In genomic region chr1:154953611-154954038, GRCh38 we compare ENCODE assay signal across 11 cellular contexts. TPM values are rescaled to one million over a fixed set of nuclear protein-coding genes. Genes with fewer than 3 reads are reported as not detected.
DNase-seq lines count a peak whose midpoint lies in the region; ATAC-seq and TF ChIP-seq lines count a peak whose summit lies in the region.
"Had no signal": no experiment of that assay in that cellular context is flagged by ENCODE, and none has a peak within 500 bp of the region (broad histone marks: within the 10 kb centered on the region; RNA-seq: fewer than 3 reads in every experiment).

No MANE protein-coding gene starts in this region.

- TF ChIP-seq POLR2A in Raji (IDR thresholded peaks at IDR 0.05; ENCODE audit: insufficient read depth, low read depth, low read length), result peak; percentile 49; the same call in 1 of the 2 replicates

- peak overlapping the region; percentile 55 to 61 (median 59) for H3K9ac ChIP-seq in skeletal muscle tissue (ENCODE audit: low read depth in 1 of 3, low read length in 3 of 3)

- H3K27me3 ChIP-seq in skeletal muscle tissue (ENCODE audit: control insufficient read depth in 3 of 3, insufficient read depth in 3 of 3, low read length in 3 of 3) (no peaks in the 10 kb centered on the region), lower lobe of right lung (ENCODE audit: low read depth) (no peaks in the 10 kb centered on the region)
- H3K27me3 ChIP-seq: SJSA1 had no signal

- H3K27ac Mint-ChIP-seq in activated CD8-positive, alpha-beta memory T cell treated with anti-CD3 and anti-CD28 coated beads, Interleukin-2, amount 10 ng/mL, durations not matched to agents 7 days and 5 days, result peak overlapping the region; percentile 98
- H3K27ac Mint-ChIP-seq in effector memory CD8-positive, alpha-beta T cell, result peak overlapping the region; percentile 99 to 100

- DNase-seq in activated CD8-positive, alpha-beta memory T cell treated with anti-CD3 and anti-CD28 coated beads, Interleukin-2, amount 10 ng/mL, durations not matched to agents 7 days and 5 days, result no peak
- DNase-seq in activated CD8-positive, alpha-beta memory T cell treated with anti-CD3 and anti-CD28 coated beads, Interleukin-2, amount 50 U/mL, for 48 hours, result no peak
- DNase-seq in effector memory CD8-positive, alpha-beta T cell, result no peak
- DNase-seq in mucosa of descending colon (no peak), lower lobe of right lung (no peak), NCI-H146 (lab: John Stamatoyannopoulos, UW) (no peak)
- DNase-seq: hippocampal formation, NCI-H524 had no signal

- peaks cover 17% of the 10 kb centered on the region for H3K36me3 Mint-ChIP-seq in activated CD8-positive, alpha-beta memory T cell treated with anti-CD3 and anti-CD28 coated beads, Interleukin-2, amount 10 ng/mL, durations not matched to agents 7 days and 5 days
- H3K36me3 Mint-ChIP-seq in effector memory CD8-positive, alpha-beta T cell (ENCODE audit: insufficient read depth), result peaks cover 88% of the 10 kb centered on the region

- peaks cover 75% of the 10 kb centered on the region for H3K4me1 Mint-ChIP-seq in activated CD8-positive, alpha-beta memory T cell treated with anti-CD3 and anti-CD28 coated beads, Interleukin-2, amount 10 ng/mL, durations not matched to agents 7 days and 5 days
- H3K4me1 Mint-ChIP-seq in effector memory CD8-positive, alpha-beta T cell (ENCODE audit: low read depth in 2 of 2), result peaks cover 60 to 61% of the 10 kb centered on the region in 2 donors

- intact Hi-C loops in mucosa of descending colon (cut with DNase I, micrococcal nuclease) (no loop called here), lower lobe of right lung (cut with DNase I) (no loop called here)

- H3K27ac ChIP-seq in skeletal muscle tissue (ENCODE audit: low read depth, low read length) (peak overlapping the region; percentile 21), lower lobe of right lung (no peak overlapping the region)
- H3K27ac ChIP-seq: SJSA1 had no signal

- H3K4me3 ChIP-seq in skeletal muscle tissue (ENCODE audit: low read length in 3 of 3) (peak overlapping the region; percentile 60 to 95 (median 79)), mucosa of descending colon (no peak overlapping the region), lower lobe of right lung (no peak overlapping the region)
- H3K4me3 ChIP-seq: SJSA1 had no signal

- TF ChIP-seq CTCF in mucosa of descending colon (IDR thresholded peaks at IDR 0.05), result no peak
- no peak for TF ChIP-seq CTCF in lower lobe of right lung (IDR thresholded peaks at IDR 0.05)

- peak overlapping the region; percentile 95 for H3K4me3 Mint-ChIP-seq in activated CD8-positive, alpha-beta memory T cell treated with anti-CD3 and anti-CD28 coated beads, Interleukin-2, amount 10 ng/mL, durations not matched to agents 7 days and 5 days
- H3K4me3 Mint-ChIP-seq in effector memory CD8-positive, alpha-beta T cell, result peak overlapping the region; percentile 95 to 99

- H3K4me1 ChIP-seq in skeletal muscle tissue (ENCODE audit: control insufficient read depth in 3 of 3, insufficient read depth in 3 of 3, low read length in 3 of 3) (peaks cover 59 to 75% (median 69%) of the 10 kb centered on the region in 3 donors), mucosa of descending colon (ENCODE audit: low read depth) (peaks cover 39% of the 10 kb centered on the region), lower lobe of right lung (peaks cover 39% of the 10 kb centered on the region)

- no peak for ATAC-seq in activated CD8-positive, alpha-beta memory T cell treated with anti-CD3 and anti-CD28 coated beads, Interleukin-2, amount 10 ng/mL, durations not matched to agents 7 days and 5 days
- no peak for ATAC-seq in effector memory CD8-positive, alpha-beta T cell (replicated peaks)
- ATAC-seq in mucosa of descending colon (no peak), lower lobe of right lung (no peak)

- H3K9me3 ChIP-seq in skeletal muscle tissue (ENCODE audit: control insufficient read depth in 3 of 3, low read length in 3 of 3), result no peaks in the 10 kb centered on the region
- H3K9me3 ChIP-seq in mucosa of descending colon, result no peaks in the 10 kb centered on the region
- no peaks in the 10 kb centered on the region for H3K9me3 ChIP-seq in lower lobe of right lung
- H3K9me3 ChIP-seq: SJSA1 had no signal

- H3K27me3 Mint-ChIP-seq in activated CD8-positive, alpha-beta memory T cell treated with anti-CD3 and anti-CD28 coated beads, Interleukin-2, amount 10 ng/mL, durations not matched to agents 7 days and 5 days, result no peaks in the 10 kb centered on the region
- no peaks in the 10 kb centered on the region for H3K27me3 Mint-ChIP-seq in effector memory CD8-positive, alpha-beta T cell

- CTCF ChIA-PET in activated CD8-positive, alpha-beta memory T cell treated with anti-CD3 and anti-CD28 coated beads, Interleukin-2, amount 10 ng/mL, durations not matched to agents 7 days and 5 days (lab: Charles Lee), result interaction anchor here (1.2 to 5.6 kb wide), 5 partner anchors 10 to 65 kb away, joined by 3 to 46 read pairs (median 11); partner anchors contain the start of genes FLAD1 and PMVK

- H3K9me3 Mint-ChIP-seq in activated CD8-positive, alpha-beta memory T cell treated with anti-CD3 and anti-CD28 coated beads, Interleukin-2, amount 10 ng/mL, durations not matched to agents 7 days and 5 days (ENCODE audit: low read depth), result no peaks in the 10 kb centered on the region
- H3K9me3 Mint-ChIP-seq in effector memory CD8-positive, alpha-beta T cell, result no peaks in the 10 kb centered on the region

- H3K36me3 ChIP-seq in skeletal muscle tissue (ENCODE audit: control insufficient read depth in 3 of 3, insufficient read depth in 3 of 3, low read length in 3 of 3) (peaks cover 15 to 35% (median 22%) of the 10 kb centered on the region in 3 donors), mucosa of descending colon (ENCODE audit: low read depth) (no peaks in the 10 kb centered on the region), lower lobe of right lung (peaks cover 27% of the 10 kb centered on the region)

RNA-seq across cellular contexts. Expression of gene PBXIP1, which starts 2.3 kb away (rescaled TPM):
- 10 to 100 TPM; 52.6 to 61.5 TPM for total RNA-seq in activated CD8-positive, alpha-beta memory T cell treated with anti-CD3 and anti-CD28 coated beads, Interleukin-2, amount 10 ng/mL, durations not matched to agents 7 days and 5 days
- total RNA-seq in skeletal muscle tissue (190 TPM), mucosa of descending colon (100 to 1,000 TPM in 1 of 3 donors, 10 to 100 TPM in 2; 35.6 to 146 (median 49.4) TPM), lower lobe of right lung (68.1 TPM)

RNA-seq across cellular contexts. Expression of gene PYGO2, which starts 8.0 kb away (rescaled TPM):
- 10 to 100 TPM; 44.0 to 47.9 TPM for total RNA-seq in activated CD8-positive, alpha-beta memory T cell treated with anti-CD3 and anti-CD28 coated beads, Interleukin-2, amount 10 ng/mL, durations not matched to agents 7 days and 5 days
- 16.2 TPM for total RNA-seq in skeletal muscle tissue
- total RNA-seq in mucosa of descending colon, result 10 to 100 TPM; 22.8 to 34.3 (median 25.8) TPM
- 27.4 TPM for total RNA-seq in lower lobe of right lung

RNA-seq across cellular contexts. Expression of gene SHC1, which starts 16.9 kb away (rescaled TPM):
- total RNA-seq in activated CD8-positive, alpha-beta memory T cell treated with anti-CD3 and anti-CD28 coated beads, Interleukin-2, amount 10 ng/mL, durations not matched to agents 7 days and 5 days, result 10 to 100 TPM; 48.0 to 57.4 TPM
- total RNA-seq in skeletal muscle tissue, result 36.0 TPM
- 100 to 1,000 TPM in 2 of 3 donors, 10 to 100 TPM in 1; 92.7 to 130 (median 122) TPM for total RNA-seq in mucosa of descending colon
- 94.8 TPM for total RNA-seq in lower lobe of right lung

RNA-seq across cellular contexts. Expression of gene PMVK, which starts 17.1 kb away (rescaled TPM):
- 10 to 100 TPM; 43.6 to 46.8 TPM for total RNA-seq in activated CD8-positive, alpha-beta memory T cell treated with anti-CD3 and anti-CD28 coated beads, Interleukin-2, amount 10 ng/mL, durations not matched to agents 7 days and 5 days
- total RNA-seq in skeletal muscle tissue (12.5 TPM), mucosa of descending colon (10 to 100 TPM; 28.4 to 37.6 (median 35.8) TPM), lower lobe of right lung (34.1 TPM)

RNA-seq across cellular contexts. Expression of gene CKS1B, which starts 20.9 kb away (rescaled TPM):
- total RNA-seq in activated CD8-positive, alpha-beta memory T cell treated with anti-CD3 and anti-CD28 coated beads, Interleukin-2, amount 10 ng/mL, durations not matched to agents 7 days and 5 days, result 100 to 1,000 TPM; 149 to 155 TPM
- total RNA-seq in skeletal muscle tissue (31.8 TPM), mucosa of descending colon (10 to 100 TPM; 26.8 to 52.4 (median 29.3) TPM), lower lobe of right lung (28.5 TPM)

Comparison
In these comparisons a context has a peak if more than half of its experiments do, and no peak if none do; other contexts are left out.
1. H3K4me3 ChIP-seq: peak in skeletal muscle tissue (3 of 3); none in mucosa of descending colon (single experiment) and lower lobe of right lung (single experiment).